ENCODE assay signal across 22 cellular contexts in the genomic region with DNA sequence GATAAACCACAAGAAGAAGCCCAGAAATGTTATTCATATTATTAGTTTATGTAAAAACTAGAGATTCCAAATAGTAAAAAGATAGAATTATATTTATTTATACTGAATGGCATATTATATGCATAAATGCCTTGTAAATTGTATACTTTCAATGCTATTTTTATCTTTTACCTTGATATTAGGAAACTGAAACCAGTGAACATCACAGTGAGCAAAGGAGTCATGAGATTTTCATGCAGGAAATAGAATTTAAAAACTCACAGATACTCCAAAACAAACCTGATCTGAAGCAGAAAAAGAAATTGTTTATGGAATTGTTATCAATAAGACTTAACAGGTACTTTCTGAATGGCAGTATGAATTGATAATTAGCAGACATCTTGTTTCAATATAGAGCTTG.
DNase-seq lines count a peak whose midpoint lies in the region; ATAC-seq, FAIRE-seq and TF ChIP-seq lines count a peak whose summit lies in the region.
"Had no signal": no experiment of that assay in that cellular context is flagged by ENCODE, and none has a peak within 500 bp of the region (broad histone marks: within the 10 kb centered on the region; RNA-seq: fewer than 3 reads in every experiment).

No MANE protein-coding gene starts in this region.

- FAIRE-seq in small intestine (lab: Jason Lieb, UNC) = no peak
- FAIRE-seq: A204.1, keratinocyte had no signal

- POLR2A ChIA-PET in GM10248 (lab: Yijun Ruan, JAX) = no interaction called here
- POLR2A ChIA-PET in HEK293T (lab: Yijun Ruan, JAX) = no interaction called here

- CTCF ChIA-PET in GM10248 (lab: Yijun Ruan, JAX) (interaction anchor here (0.8 kb wide), 1 partner anchor 9 kb away, joined by 3 read pairs; no protein-coding TSS in a partner anchor), HEK293T (lab: Yijun Ruan, JAX) (no interaction called here)

- no peaks in the 10 kb centered on the region for H3K4me1 ChIP-seq in small intestine (ENCODE audit: control insufficient read depth in 2 of 2, insufficient read depth in 1 of 2, low read depth in 1 of 2, low read length in 1 of 2)
- H3K4me1 ChIP-seq: upper lobe of right lung had no signal

- no peak for TF ChIP-seq CTCF in GM10248 (IDR thresholded peaks at IDR 0.05; ENCODE audit: control extremely low read depth, extremely low read depth, low read depth, missing control alignments)

- H3K4me3 ChIP-seq in small intestine (ENCODE audit: low read depth in 1 of 2, low read length in 2 of 2) = no peak overlapping the region
- H3K4me3 ChIP-seq: hepatocyte, SJCRH30, upper lobe of right lung had no signal

- H3K27me3 ChIP-seq in small intestine (ENCODE audit: control insufficient read depth in 2 of 2, insufficient read depth in 2 of 2, low read length in 2 of 2) = no peaks in the 10 kb centered on the region
- H3K27me3 ChIP-seq: hepatocyte, SJCRH30, upper lobe of right lung had no signal

- ATAC-seq in GM18505 (IDR thresholded peaks at IDR 0.05; ENCODE audit: unreplicated experiment) (peak; percentile 72), GM21381 (IDR thresholded peaks at IDR 0.05; ENCODE audit: unreplicated experiment) (peak; percentile 48), HG02678 (IDR thresholded peaks at IDR 0.05; ENCODE audit: unreplicated experiment) (peak; percentile 53), HG03378 (IDR thresholded peaks at IDR 0.05; ENCODE audit: unreplicated experiment) (peak; percentile 68)
- ATAC-seq: stimulated activated naive CD8-positive, alpha-beta T cell treated with anti-CD3 and anti-CD28 coated beads, Interleukin-15, amount 100 ng/mL, for 72 hours; upper lobe of right lung had no signal

- no peak for TF ChIP-seq POLR2A in GM18505 (IDR thresholded peaks at IDR 0.05; ENCODE audit: borderline replicate concordance, extremely low read depth, insufficient read depth, insufficient read length)

- no peak overlapping the region for H3K27ac ChIP-seq in small intestine (ENCODE audit: low read depth in 1 of 2, low read length in 1 of 2)
- H3K27ac ChIP-seq: hepatocyte, SJCRH30, upper lobe of right lung had no signal

- DNase-seq in GM10248 (ENCODE audit: extremely low spot score) (no peak), small intestine (no peak), HEK293T (ENCODE audit: extremely low spot score) (no peak)
- no peak for DNase-seq in effector CD4-positive, alpha-beta T cell
- DNase-seq: activated effector memory CD4-positive, alpha-beta T cell treated with Interleukin-2 at 50 U/mL for 16 hours; amniotic stem cell; cerebellar nuclear complex; H9; IMR-90; mesenchymal stem cell; NCI-H1930; nephron progenitor cell; SJCRH30; stimulated activated naive CD8-positive, alpha-beta T cell treated with anti-CD3 and anti-CD28 coated beads, Interleukin-15, amount 100 ng/mL, for 72 hours; upper lobe of right lung had no signal

- no peaks in the 10 kb centered on the region for H3K36me3 ChIP-seq in small intestine (ENCODE audit: control insufficient read depth in 2 of 2, insufficient read depth in 2 of 2, low read length in 2 of 2)
- H3K36me3 ChIP-seq: SJCRH30, upper lobe of right lung had no signal

- H3K9me3 ChIP-seq in small intestine (ENCODE audit: control insufficient read depth, low read depth) = no peaks in the 10 kb centered on the region
- H3K9me3 ChIP-seq: SJCRH30, upper lobe of right lung had no signal

TF ChIP-seq in HEK293T, 16 proteins besides CTCF, POLR2A, EP300 and RAD21:
- no peak for TF ChIP-seq PKNOX1 (IDR thresholded peaks at IDR 0.05)
- TF ChIP-seq LEF1 (IDR thresholded peaks at IDR 0.05; ENCODE audit: borderline replicate concordance) = no peak
- TF ChIP-seq BHLHE40 (IDR thresholded peaks at IDR 0.05; ENCODE audit: borderline replicate concordance) = no peak
- TF ChIP-seq TARDBP (IDR thresholded peaks at IDR 0.05) = no peak
- no peak for TF ChIP-seq ELF4 (IDR thresholded peaks at IDR 0.05)
- no peak for TF ChIP-seq ZNF384 (IDR thresholded peaks at IDR 0.05)
- TF ChIP-seq HDGF (IDR thresholded peaks at IDR 0.05; ENCODE audit: borderline replicate concordance) = no peak
- TF ChIP-seq CTBP1 (IDR thresholded peaks at IDR 0.05; ENCODE audit: borderline replicate concordance) = no peak
- no peak for TF ChIP-seq ARNT (IDR thresholded peaks at IDR 0.05)
- TF ChIP-seq SP1 (IDR thresholded peaks at IDR 0.05) = no peak
- TF ChIP-seq FOXM1 (IDR thresholded peaks at IDR 0.05; ENCODE audit: borderline replicate concordance) = no peak
- TF ChIP-seq FOXA1 (IDR thresholded peaks at IDR 0.05) = no peak
- no peak for TF ChIP-seq SUZ12 (IDR thresholded peaks at IDR 0.05)
- no peak for TF ChIP-seq L3MBTL2 (conservative IDR thresholded peaks at IDR 0.05)
- TF ChIP-seq FOXK2 (IDR thresholded peaks at IDR 0.05) = no peak
- TF ChIP-seq NFRKB (IDR thresholded peaks at IDR 0.05) = no peak
